ENCODE assay signal across 8 cellular contexts in genomic region chr2:61017003-61017555, GRCh38. TPM values are rescaled to one million over a fixed set of nuclear protein-coding genes. Genes with fewer than 3 reads are reported as not detected.
DNase-seq lines count a peak whose midpoint lies in the region; ATAC-seq, FAIRE-seq and TF ChIP-seq lines count a peak whose summit lies in the region.

No MANE protein-coding gene starts in this region.

- H3K36me3 Mint-ChIP-seq in T-cell, result peaks cover 9% of the 10 kb centered on the region

- TF ChIP-seq CTCF in right atrium auricular region (IDR thresholded peaks at IDR 0.05) (no peak), uterus (IDR thresholded peaks at IDR 0.05) (no peak)

- H3K36me3 ChIP-seq in right atrium auricular region, result no peaks in the 10 kb centered on the region
- H3K36me3 ChIP-seq in uterus, result no peaks in the 10 kb centered on the region

- H3K4me3 Mint-ChIP-seq in T-cell, result peak overlapping the region; percentile 94 to 100 (median 99)

- H3K9me3 ChIP-seq in right atrium auricular region (no peaks in the 10 kb centered on the region), uterus (no peaks in the 10 kb centered on the region)

- H3K27ac Mint-ChIP-seq in T-cell, result peak overlapping the region; percentile 97 to 99

- H3K27me3 Mint-ChIP-seq in T-cell, result no peaks in the 10 kb centered on the region

- TF ChIP-seq POLR2A in GM12892 (IDR thresholded peaks at IDR 0.05; ENCODE audit: low read depth, low read length) (peak; percentile 60), uterus (IDR thresholded peaks at IDR 0.05) (peak in 1 of 2 donors; percentile 35)

- H3K4me3 ChIP-seq in right atrium auricular region, result peak overlapping the region; percentile 89 to 90
- peak overlapping the region; percentile 89 to 91 for H3K4me3 ChIP-seq in uterus

- peak overlapping the region; percentile 89 to 93 for H3K27ac ChIP-seq in right atrium auricular region
- peak overlapping the region; percentile 93 for H3K27ac ChIP-seq in uterus

- H3K9me3 Mint-ChIP-seq in T-cell, result peaks cover 0 to under 1% (median 0%) of the 10 kb centered on the region in 3 donors

- intact Hi-C loops in uterus (cut with DNase I; ENCODE audit: low total_unique reads), result no loop called here

- peak; percentile 65 for ATAC-seq in HG02759 (IDR thresholded peaks at IDR 0.05; ENCODE audit: unreplicated experiment)
- ATAC-seq in T-cell (replicated peaks in 1 of 4), result peak; percentile 71 to 77 (median 75)

- peaks cover 0 to 25% of the 10 kb centered on the region in 2 donors for H3K4me1 ChIP-seq in right atrium auricular region
- H3K4me1 ChIP-seq in uterus, result peaks cover 0 to 14% of the 10 kb centered on the region in 2 donors

- CTCF ChIA-PET in T-cell (lab: Charles Lee), result interaction anchor here (0.6 to 1.7 kb wide), 3 partner anchors 18 to 260 kb away, joined by 3 to 5 read pairs (median 3); no protein-coding TSS in a partner anchor

- H3K27me3 ChIP-seq in right atrium auricular region (no peaks in the 10 kb centered on the region), uterus (no peaks in the 10 kb centered on the region)

- DNase-seq in GM12892 (ENCODE audit: insufficient read length) (peak; percentile 53), NCI-H128 (lab: John Stamatoyannopoulos, UW; ENCODE audit: unreplicated experiment) (peak; percentile 75), T-cell (peak; percentile 41 to 74 (median 56)), amniotic stem cell (lab: John Stamatoyannopoulos, UW) (peak; percentile 35), right atrium auricular region (ENCODE audit: low spot score) (peak; percentile 79), pulmonary artery endothelial cell (ENCODE audit: low read depth, low spot score) (peak; percentile 32), uterus (peak; percentile 60)

- FAIRE-seq in GM12892 (lab: Jason Lieb, UNC), result peak; percentile 92

- H3K4me1 Mint-ChIP-seq in T-cell, result peaks cover 41 to 56% (median 46%) of the 10 kb centered on the region in 3 donors

- POLR2A ChIA-PET in T-cell (lab: Charles Lee), result interaction anchor here in 1 of 2 donors (0.6 to 1.0 kb wide), 4 partner anchors 24 to 742 kb away, joined by 3 to 6 read pairs (median 4); no protein-coding TSS in a partner anchor

RNA-seq across cellular contexts. Expression of gene PEX13, which starts 0.4 kb away (rescaled TPM):
- 9.5 TPM for polyA plus RNA-seq in GM12892 (2012; ENCODE audit: missing spikeins)
- 10 to 100 TPM; 12.6 to 22.8 (median 20.4) TPM for total RNA-seq in T-cell
- total RNA-seq in right atrium auricular region, result 10 to 100 TPM; 16.0 to 18.9 TPM
- 36.9 and 44.1 TPM in 2 replicates for total RNA-seq in pulmonary artery endothelial cell
- 10 to 100 TPM; 21.6 to 72.2 (median 48.6) TPM for total RNA-seq in uterus

RNA-seq across cellular contexts. Expression of gene PUS10, which starts 1.0 kb away (rescaled TPM):
- 9.2 TPM for polyA plus RNA-seq in GM12892 (2012; ENCODE audit: missing spikeins)
- total RNA-seq in T-cell (1 to 10 TPM; 5.2 to 6.4 (median 5.6) TPM), right atrium auricular region (1 to 10 TPM; 1.8 to 4.6 TPM), pulmonary artery endothelial cell (7.5 and 11.0 TPM in 2 replicates), uterus (10 to 100 TPM in 1 of 4 donors, 1 to 10 TPM in 3; 1.8 to 16.5 (median 8.6) TPM)

RNA-seq across cellular contexts. Expression of gene SANBR, which starts 48.6 kb away (rescaled TPM):
- 7.6 TPM for polyA plus RNA-seq in GM12892 (2012; ENCODE audit: missing spikeins)
- total RNA-seq in T-cell (1 to 10 TPM; 2.8 to 6.2 (median 3.9) TPM), right atrium auricular region (10 to 100 TPM in 1 of 2 donors, 1 to 10 TPM in 1; 3.2 to 11.1 TPM), pulmonary artery endothelial cell (13.8 and 18.7 TPM in 2 replicates), uterus (10 to 100 TPM in 2 of 4 donors, 1 to 10 TPM in 2; 5.6 to 28.1 (median 8.5) TPM)

Comparison
In these comparisons a context has a peak if more than half of its experiments do, and no peak if none do; other contexts are left out.
1. Peak in every context shown above with its lines: DNase-seq, ATAC-seq, H3K4me3 ChIP-seq and H3K27ac ChIP-seq.